Comparison of ENCODE assay signal across 26 cellular contexts in the genomic region with DNA sequence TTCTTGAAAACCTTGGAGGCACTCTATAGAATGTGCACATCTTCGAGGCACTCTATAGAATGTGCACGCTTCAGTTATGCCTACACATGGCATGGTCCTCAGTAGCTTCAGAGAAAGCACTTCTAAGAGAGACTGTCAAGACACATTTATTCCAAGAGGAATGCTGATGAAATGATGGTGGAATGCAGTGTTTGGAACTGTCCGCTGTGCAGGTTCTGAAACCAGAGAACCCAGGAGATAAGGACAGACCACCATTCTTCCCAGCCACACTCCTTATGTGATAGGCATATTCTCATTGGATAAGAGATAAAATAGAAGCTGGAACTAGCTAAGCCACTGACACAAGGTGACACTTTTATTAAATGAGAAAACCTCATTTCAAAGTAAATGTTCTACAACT.
"Had no signal": no experiment of that assay in that cellular context is flagged by ENCODE, and none has a peak within 500 bp of the region (broad histone marks: within the 10 kb centered on the region; RNA-seq: fewer than 3 reads in every experiment).

No MANE protein-coding gene starts in this region.

- H3K79me2 ChIP-seq: parathyroid adenoma had no signal

- H3K9me3 ChIP-seq: gastrocnemius medialis, left ventricle myocardium inferior, lower lobe of right lung, neutrophil, testis, tibial artery had no signal

- H3K4me3 ChIP-seq: dorsolateral prefrontal cortex, gastrocnemius medialis, left ventricle myocardium inferior, lower lobe of right lung, smooth muscle cell, testis, tibial artery had no signal

- H3K4me2 ChIP-seq: smooth muscle cell had no signal

- H3K27me3 Mint-ChIP-seq: progenitor cell of endocrine pancreas, type B pancreatic cell had no signal

- H3K27ac ChIP-seq: dorsolateral prefrontal cortex, epithelial cell of prostate, gastrocnemius medialis, left ventricle myocardium inferior, lower lobe of right lung, neutrophil, parathyroid adenoma, testis, tibial artery had no signal

- H3K4me1 Mint-ChIP-seq: natural killer cell; neural crest cell; stimulated activated effector memory CD8-positive, alpha-beta T cell treated with anti-CD3 and anti-CD28 coated beads, Interleukin-12 subunit alpha, Interleukin-12 subunit beta, amount 100 ng/mL, for 72 hours had no signal

- DNase-seq: cortex of kidney; dorsolateral prefrontal cortex; effector CD4-positive, alpha-beta T cell; foreskin fibroblast; gastrocnemius medialis; head of caudate nucleus; kidney; left ventricle myocardium inferior; lower lobe of right lung; natural killer cell; stimulated activated CD4-positive, alpha-beta T cell treated with anti-CD3 and anti-CD28 coated beads, Interleukin-2, amount 100 ng/mL, for 24 hours; stimulated activated CD4-positive, alpha-beta T cell treated with anti-CD3 and anti-CD28 coated beads, Interleukin-4, amount 100 ng/mL, for 24 hours; stimulated activated naive CD4-positive, alpha-beta T cell treated with Interleukin-2 at 50 U/mL for 16 hours; substantia nigra; testis; tibial artery had no signal

- H2AFZ ChIP-seq: parathyroid adenoma had no signal

- H3K9ac ChIP-seq: parathyroid adenoma had no signal

- H3K4me3 Mint-ChIP-seq: natural killer cell; neural crest cell; stimulated activated effector memory CD8-positive, alpha-beta T cell treated with anti-CD3 and anti-CD28 coated beads, Interleukin-12 subunit alpha, Interleukin-12 subunit beta, amount 100 ng/mL, for 72 hours; type B pancreatic cell had no signal

- FAIRE-seq: kidney had no signal

- H3K27ac Mint-ChIP-seq: natural killer cell; progenitor cell of endocrine pancreas; stimulated activated effector memory CD8-positive, alpha-beta T cell treated with anti-CD3 and anti-CD28 coated beads, Interleukin-12 subunit alpha, Interleukin-12 subunit beta, amount 100 ng/mL, for 72 hours; type B pancreatic cell had no signal

- H3K27me3 ChIP-seq: gastrocnemius medialis, neutrophil, testis, tibial artery had no signal

- H3K36me3 ChIP-seq: gastrocnemius medialis, left ventricle myocardium inferior, lower lobe of right lung, neutrophil, tibial artery had no signal

- H3K4me1 ChIP-seq: gastrocnemius medialis, left ventricle myocardium inferior, lower lobe of right lung, parathyroid adenoma, testis, tibial artery had no signal

- H3K36me3 Mint-ChIP-seq: natural killer cell; stimulated activated effector memory CD8-positive, alpha-beta T cell treated with anti-CD3 and anti-CD28 coated beads, Interleukin-12 subunit alpha, Interleukin-12 subunit beta, amount 100 ng/mL, for 72 hours; type B pancreatic cell had no signal

- ATAC-seq: esophagus mucosa; gastrocnemius medialis; lower lobe of right lung; natural killer cell; sciatic nerve; stimulated activated effector memory CD8-positive, alpha-beta T cell treated with anti-CD3 and anti-CD28 coated beads, Interleukin-12 subunit alpha, Interleukin-12 subunit beta, amount 100 ng/mL, for 72 hours had no signal
